8 cellular contexts compared by ENCODE assay signal in the genomic region with DNA sequence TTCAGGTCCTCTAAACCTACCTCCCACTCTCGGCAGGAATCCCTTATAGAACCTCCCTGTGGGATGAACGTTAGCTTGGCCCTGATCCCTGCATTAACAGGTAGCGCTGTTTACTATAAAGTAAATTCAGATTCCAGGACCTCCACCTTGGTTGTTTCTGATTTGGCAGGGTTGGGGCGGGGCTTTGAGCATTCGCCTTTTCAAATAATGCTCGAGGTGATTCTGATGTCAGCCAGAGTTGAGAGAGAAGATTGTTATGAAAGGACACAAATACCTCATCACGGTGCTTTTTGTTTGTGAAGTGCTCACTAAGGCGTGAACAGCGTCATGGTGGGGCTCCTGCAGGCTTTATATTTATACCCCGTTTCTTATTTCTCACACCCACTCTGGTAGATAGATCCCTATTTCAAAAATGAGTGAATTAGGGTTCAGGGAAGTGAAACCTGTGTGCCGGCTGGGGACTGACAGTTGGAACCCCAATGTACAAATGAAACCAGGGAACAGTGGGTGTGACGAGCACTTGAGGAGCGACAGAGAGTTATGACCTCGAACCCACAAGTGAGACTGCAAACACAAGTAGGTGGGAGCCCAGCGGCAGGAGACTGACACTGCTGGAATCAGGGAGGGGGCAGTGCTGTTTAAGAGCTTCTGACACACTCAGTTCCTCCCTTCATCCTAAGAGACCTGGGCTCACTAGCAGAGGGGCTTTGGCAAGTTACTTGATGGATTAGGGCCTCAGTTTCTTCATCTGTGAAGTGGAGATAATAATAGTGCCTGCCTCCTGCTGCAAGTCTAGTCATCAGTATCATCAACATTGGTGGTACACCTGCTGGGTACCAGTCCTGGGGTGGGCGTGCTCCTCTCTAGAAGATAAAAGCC. TPM values are rescaled to one million over a fixed set of nuclear protein-coding genes. Genes with fewer than 3 reads are reported as not detected.
A peak's percentile ranks its signal among the peaks of the same experiment; 100 is the strongest.
DNase-seq lines count a peak whose midpoint lies in the region; ATAC-seq, FAIRE-seq and TF ChIP-seq lines count a peak whose summit lies in the region.

No MANE protein-coding gene starts in this region.

- H3K9me3 ChIP-seq in GM12878 (replicated peaks; ENCODE audit: control insufficient read depth, insufficient read depth, low read length) (no peaks in the 10 kb centered on the region; the same call in 2 of the 3 replicates), tibial artery (no peaks in the 10 kb centered on the region), PC-9 (ENCODE audit: insufficient read depth, low read depth) (no peaks in the 10 kb centered on the region)

- H3K79me2 ChIP-seq in GM12878 (ENCODE audit: control insufficient read depth, insufficient read depth, low read length) = no peaks in the 10 kb centered on the region
- H3K79me2 ChIP-seq in PC-9 (ENCODE audit: low read depth) = no peaks in the 10 kb centered on the region

- H3K4me2 ChIP-seq in GM12878 (ENCODE audit: control insufficient read depth, insufficient read depth) (peak overlapping the region; percentile 46), PC-9 (no peak overlapping the region)

- peak; percentile 100 for TF ChIP-seq EP300 in GM12878 (IDR thresholded peaks at IDR 0.05; ENCODE audit: borderline replicate concordance in 1 of 2, control insufficient read depth in 1 of 2, low read depth in 2 of 2, low read length in 2 of 2)

- CTCF ChIA-PET in GM12878 (lab: Yijun Ruan, JAX) (interaction anchor here (1.0 to 3.4 kb wide), 11 partner anchors 73 to 252 kb away, joined by 3 to 17 read pairs (median 4); no protein-coding TSS in a partner anchor), PC-9 (lab: Charles Lee) (no interaction called here)

- POLR2A ChIA-PET in GM12878 (lab: Charles Lee) = interaction anchor here (0.7 to 6.5 kb wide), 21 partner anchors 9 to 245 kb away, joined by 3 to 53 read pairs (median 4); partner anchors contain the start of gene CXCR4
- POLR2A ChIA-PET in PC-9 (lab: Charles Lee; ENCODE audit: unreplicated experiment) = no interaction called here

- H4K20me1 ChIP-seq in GM12878 (ENCODE audit: control insufficient read depth, insufficient read depth) = no peaks in the 10 kb centered on the region
- no peaks in the 10 kb centered on the region for H4K20me1 ChIP-seq in PC-9 (ENCODE audit: insufficient read depth)

- intact Hi-C loops in GM12878 (cut with micrococcal nuclease; ENCODE audit: unreplicated experiment) = loop anchor here (1.0 to 5.0 kb wide), 10 partner anchors 75 to 250 kb away; no protein-coding TSS in a partner anchor
- intact Hi-C loops in tibial artery (cut with DNase I; ENCODE audit: low total_unique reads) = no loop called here
- intact Hi-C loops in PC-9 (cut with micrococcal nuclease; ENCODE audit: unreplicated experiment) = no loop called here

- H2AFZ ChIP-seq in GM12878 (ENCODE audit: control insufficient read depth, low read depth, low read length) (no peak overlapping the region), PC-9 (no peak overlapping the region)

- TF ChIP-seq CTCF in GM12878 (IDR thresholded peaks at IDR 0.05 in 2 of 3, conservative IDR thresholded peaks at IDR 0.05 in 1 of 3; ENCODE audit: control insufficient read depth in 2 of 3, extremely low read depth in 1 of 3, insufficient read depth in 1 of 3, low read depth in 3 of 3, low read length in 3 of 3) (no peak; a peak in 1 of 6 replicates), tibial artery (IDR thresholded peaks at IDR 0.05) (no peak), PC-9 (conservative IDR thresholded peaks at IDR 0.05) (no peak)

- H3K27ac ChIP-seq in GM12878 (ENCODE audit: control insufficient read depth, insufficient read depth) = peak overlapping the region; percentile 23; the same call in 1 of the 2 replicates
- no peak overlapping the region for H3K27ac ChIP-seq in tibial artery
- H3K27ac ChIP-seq in PC-9 = no peak overlapping the region

- in situ Hi-C loops in GM12878 (cut with MboI) = loop anchor here (5.0 kb wide), 2 partner anchors 195 to 250 kb away; no protein-coding TSS in a partner anchor

- H3K9me2 ChIP-seq in PC-9 (ENCODE audit: insufficient read depth) = no peaks in the 10 kb centered on the region

- peaks cover 26% of the 10 kb centered on the region for H3F3A ChIP-seq in PC-9 (ENCODE audit: insufficient read depth, low read depth)

- DNase-seq in GM12878 (ENCODE audit: low read depth, low spot score) (peak; percentile 97), tibial artery (peak; percentile 37 to 69), NCI-H1048 (lab: John Stamatoyannopoulos, UW) (no peak), PC-9 (no peak), cerebellum (ENCODE audit: low spot score) (no peak)

- BruUV-seq in GM12878 (replicated peaks; lab: Mats Ljungman, UMichigan) (no TSS peak), PC-9 (replicated peaks; lab: Mats Ljungman, UMichigan) (no TSS peak)

- SMC1A ChIA-PET in GM12878 (lab: Charles Lee; ENCODE audit: uncharacterized antibody, unreplicated experiment) = interaction anchor here (0.6 to 11.5 kb wide), 24 partner anchors 9 to 250 kb away, joined by 3 to 234 read pairs (median 9); no protein-coding TSS in a partner anchor

- H3K9ac ChIP-seq in GM12878 (ENCODE audit: control insufficient read depth, insufficient read depth, low read length) = no peak overlapping the region

- RAD21 ChIA-PET in GM12878 (lab: Charles Lee; ENCODE audit: unreplicated experiment) = interaction anchor here (0.7 to 11.7 kb wide), 24 partner anchors 9 to 248 kb away, joined by 3 to 301 read pairs (median 5); partner anchors contain the start of genes CXCR4 and DARS1

- H3K4me1 ChIP-seq in GM12878 (ENCODE audit: control insufficient read depth, insufficient read depth, low read length) (peaks cover 42% of the 10 kb centered on the region), tibial artery (peaks cover 0 to 1% (median 0%) of the 10 kb centered on the region in 4 donors), PC-9 (replicated peaks; ENCODE audit: insufficient read depth) (peaks cover 49% of the 10 kb centered on the region)

- H3K27me3 ChIP-seq in GM12878 (replicated peaks in 1 of 2; ENCODE audit: control insufficient read depth in 2 of 2, insufficient read depth in 2 of 2, low read length in 1 of 2) = peaks cover 0 to 10% of the 10 kb centered on the region in 2 experiments; a peak in 2 of 4 replicates
- peaks cover 0 to 3% of the 10 kb centered on the region in 2 donors for H3K27me3 ChIP-seq in tibial artery
- no peaks in the 10 kb centered on the region for H3K27me3 ChIP-seq in PC-9 (ENCODE audit: insufficient read depth, low read depth)

- no peaks in the 10 kb centered on the region for H3K36me3 ChIP-seq in GM12878 (ENCODE audit: control insufficient read depth in 2 of 2, insufficient read depth in 2 of 2, low read length in 1 of 2)
- no peaks in the 10 kb centered on the region for H3K36me3 ChIP-seq in tibial artery
- H3K36me3 ChIP-seq in PC-9 (ENCODE audit: low read depth) = no peaks in the 10 kb centered on the region

- TF ChIP-seq POLR2A in Raji (IDR thresholded peaks at IDR 0.05; ENCODE audit: insufficient read depth, low read depth, low read length) = peak; percentile 49
- no peak for TF ChIP-seq POLR2A in GM12878 (IDR thresholded peaks at IDR 0.05; ENCODE audit: low read depth, low read length)

- TF ChIP-seq RAD21 in GM12878 (IDR thresholded peaks at IDR 0.05; ENCODE audit: insufficient read depth, low read depth, low read length) = peak; percentile 21; the same call in 1 of the 2 replicates

- FAIRE-seq in GM12878 (lab: Jason Lieb, UNC) = peak; percentile 89

- ATAC-seq in GM18907 (IDR thresholded peaks at IDR 0.05; ENCODE audit: unreplicated experiment) (peak; percentile 86), HG02870 (IDR thresholded peaks at IDR 0.05; ENCODE audit: unreplicated experiment) (peak; percentile 75), GM12878 (peak; percentile 77)

- H3K4me3 ChIP-seq in GM12878 = peak overlapping the region; percentile 24; the same call in 1 of the 2 replicates
- no peak overlapping the region for H3K4me3 ChIP-seq in tibial artery
- H3K4me3 ChIP-seq in PC-9 = no peak overlapping the region

- under 1% methylated on average over 16 of the region's 16 CpGs for WGBS in GM12878 (ENCODE audit: insufficient coverage, insufficient replicate concordance, low lambda C conversion rate, missing lambda C conversion rate)

TF ChIP-seq in GM12878, 131 proteins besides CTCF, POLR2A, EP300 and RAD21 (continues in another document):
- TF ChIP-seq ZBED1 (IDR thresholded peaks at IDR 0.05; ENCODE audit: borderline replicate concordance) (peak; percentile 98), ZNF274 (IDR thresholded peaks at IDR 0.05; ENCODE audit: insufficient read depth, insufficient read length) (no peak), BACH1 (IDR thresholded peaks at IDR 0.05; ENCODE audit: borderline replicate concordance) (peak; percentile 79), ATF7 (IDR thresholded peaks at IDR 0.05; ENCODE audit: low read depth) (peak; percentile 97), TBL1XR1 (IDR thresholded peaks at IDR 0.05; ENCODE audit: low read depth, low read length) (peak; percentile 100)

RNA-seq across cellular contexts. Expression of gene CXCR4, which starts 14.3 kb away (rescaled TPM):
- total RNA-seq in GM12878 (2013; cell fraction: nucleolus; rRNA removed) = 345 and 356 TPM in 2 replicates
- total RNA-seq in GM12878 (2014; rRNA removed) (53.3 and 59.5 TPM in 2 replicates), GM12878 (2014; rRNA removed; fragmentation: Illumina TruSeq; extraction: Trizol) (47.2 and 48.7 TPM in 2 replicates), GM12878 (2021) (45.9 and 49.6 TPM in 2 replicates), PC-9 (2021) (0.70 and 1.1 TPM in 2 replicates), cerebellum (110 TPM)
- 11.9 TPM for polyA plus RNA-seq in GM12878 (2011; ENCODE audit: low read depth)
- polyA plus RNA-seq in GM12878 (2011; rRNA removed) (489 and 749 TPM in 2 replicates), GM12878 (2014; fragmentation: Illumina TruSeq; extraction: Trizol) (69.2 and 78.8 TPM in 2 replicates), GM12878 (2014; fragmentation: Nextera tagmentation; extraction: Ambion mirVana) (10 to 100 TPM; 31.1 to 32.3 TPM), GM12878 (2014; rRNA removed) (56.7 and 65.7 TPM in 2 replicates), GM12878 (2016; fragmentation: Nextera tagmentation; extraction: Ambion mirVana) (10 to 100 TPM; 52.1 to 55.7 TPM)
- 908 and 922 TPM in 2 replicates for polyA plus RNA-seq in GM12878 (2011; cell fraction: cytosol; rRNA removed)
- 473 and 829 TPM in 2 replicates for polyA plus RNA-seq in GM12878 (2011; cell fraction: nucleus; rRNA removed)
- polyA plus RNA-seq in GM12878 (2012) = 11.9 and 13.5 TPM in 2 replicates
- polyA minus RNA-seq in GM12878 (2011; rRNA and poly(A)+ RNA removed) = 1,227 and 1,449 TPM in 2 replicates
- 271 and 274 TPM in 2 replicates for polyA minus RNA-seq in GM12878 (2011; cell fraction: cytosol; rRNA and poly(A)+ RNA removed)
- 348 and 356 TPM in 2 replicates for polyA minus RNA-seq in GM12878 (2011; cell fraction: nucleus; rRNA and poly(A)+ RNA removed)

Comparison
In these comparisons a context has a peak if more than half of its experiments do, and no peak if none do; other contexts are left out.
1. DNase-seq: peak in GM12878 (single experiment) and tibial artery (2 of 2); none in NCI-H1048 (single experiment), PC-9 (0 of 2) and cerebellum (single experiment).
2. RNA of gene CXCR4, which starts 14.3 kb away (total RNA-seq): 110 TPM in cerebellum (single experiment) and 45.9 to 356 TPM in GM12878; 0.70 to 1.1 TPM in PC-9; every median in the first group is over 10 times any median in the second.
3. Peak in every context shown above with its lines, with median percentiles within 50 percentile points of each other: ATAC-seq.